22 cellular contexts compared by ENCODE assay signal in the genomic region with DNA sequence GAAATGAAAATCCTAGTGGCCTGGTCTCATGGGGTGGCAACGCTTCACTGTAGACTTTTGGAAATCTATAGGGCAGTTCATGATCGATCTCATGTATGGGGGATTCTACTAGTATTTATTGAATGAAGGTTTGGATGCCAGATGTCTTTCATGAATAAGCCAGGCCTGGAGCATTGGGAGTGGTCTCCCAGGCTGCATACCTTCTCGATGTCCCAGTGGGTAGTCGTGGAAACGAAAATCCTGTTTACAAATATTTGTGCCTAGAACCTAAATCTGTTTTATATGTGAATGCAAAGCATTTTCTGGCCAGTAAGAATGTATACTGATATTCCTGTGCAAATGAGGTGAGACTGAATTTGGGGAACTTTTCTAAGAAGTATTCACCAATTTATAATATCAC.
"Had no signal": no experiment of that assay in that cellular context is flagged by ENCODE, and none has a peak within 500 bp of the region (broad histone marks: within the 10 kb centered on the region; RNA-seq: fewer than 3 reads in every experiment).

No MANE protein-coding gene starts in this region.

- H3K4me3 Mint-ChIP-seq: activated B cell treated with CpG ODN at 0.5 μM for 24 hours; activated CD4-positive, alpha-beta T cell treated with anti-CD3 and anti-CD28 coated beads for 36 hours; activated naive CD4-positive, alpha-beta T cell treated with anti-CD3 and anti-CD28 coated beads, Interleukin-2, amount 10 ng/mL, durations not matched to agents 7 days and 5 days; dendritic cell treated with granulocyte-macrophage colony-stimulating factor and Interleukin-4, amounts not matched to agents 40 ng/mL and 50 ng/mL, for 4 days; naive B cell; neural crest cell; stimulated activated memory B cell treated with anti-CD40 and anti-IgM and Interleukin-4, amounts not matched to agents 10 μg/mL and 1 μg/mL and 100 μg/mL, for 72 hours; T-helper 1 cell treated with Interleukin-12 subunit alpha and Interleukin-12 subunit beta and Interleukin-4 antibody, amounts not matched to agents 30 μg/mL and 1 μg/mL, for 36 hours had no signal

- H3K36me3 ChIP-seq: cardiac muscle cell, stomach, suprapubic skin, tibial nerve had no signal

- H3K9me3 ChIP-seq: body of pancreas, mucosa of descending colon, stomach, suprapubic skin, tibial nerve had no signal

- H3K27me3 Mint-ChIP-seq: activated B cell treated with CpG ODN at 0.5 μM for 24 hours; activated CD4-positive, alpha-beta T cell treated with anti-CD3 and anti-CD28 coated beads for 36 hours; activated naive CD4-positive, alpha-beta T cell treated with anti-CD3 and anti-CD28 coated beads, Interleukin-2, amount 10 ng/mL, durations not matched to agents 7 days and 5 days; dendritic cell treated with granulocyte-macrophage colony-stimulating factor and Interleukin-4, amounts not matched to agents 40 ng/mL and 50 ng/mL, for 4 days; naive B cell; stimulated activated memory B cell treated with anti-CD40 and anti-IgM and Interleukin-4, amounts not matched to agents 10 μg/mL and 1 μg/mL and 100 μg/mL, for 72 hours had no signal

- H3K27ac ChIP-seq: body of pancreas, cardiac muscle cell, stomach, suprapubic skin, tibial nerve had no signal

- FAIRE-seq: small intestine had no signal

- H3K4me1 ChIP-seq: stomach, suprapubic skin, tibial nerve had no signal

- H3K4me1 Mint-ChIP-seq: activated B cell treated with CpG ODN at 0.5 μM for 24 hours; activated CD4-positive, alpha-beta T cell treated with anti-CD3 and anti-CD28 coated beads for 36 hours; activated naive CD4-positive, alpha-beta T cell treated with anti-CD3 and anti-CD28 coated beads, Interleukin-2, amount 10 ng/mL, durations not matched to agents 7 days and 5 days; neural crest cell; stimulated activated memory B cell treated with anti-CD40 and anti-IgM and Interleukin-4, amounts not matched to agents 10 μg/mL and 1 μg/mL and 100 μg/mL, for 72 hours had no signal

- H3K27me3 ChIP-seq: body of pancreas, cardiac muscle cell, stomach, suprapubic skin, tibial nerve had no signal

- DNase-seq: activated B cell treated with CpG ODN at 0.5 μM for 24 hours; activated CD4-positive, alpha-beta T cell treated with anti-CD3 and anti-CD28 coated beads for 36 hours; activated CD4-positive, alpha-beta T cell treated with anti-CD3 and anti-CD28 coated beads, Interleukin-2, amount 50 U/mL, for 48 hours; activated effector memory CD4-positive, alpha-beta T cell treated with anti-CD3 and anti-CD28 coated beads, Interleukin-2, amount 50 U/mL, for 16 hours; activated naive CD4-positive, alpha-beta T cell treated with anti-CD3 and anti-CD28 coated beads, Interleukin-2, amount 10 ng/mL, durations not matched to agents 7 days and 5 days; activated T-cell treated with anti-CD3 and anti-CD28 coated beads, Interleukin-2, amount 50 U/mL, for 48 hours; body of pancreas; effector CD4-positive, alpha-beta T cell; foreskin melanocyte; mucosa of descending colon; naive B cell; small intestine; stimulated activated CD4-positive, alpha-beta T cell treated with anti-CD3 and anti-CD28 coated beads, Interleukin-2, amount 100 ng/mL, for 24 hours; stomach; T1000 had no signal

- H3K27ac Mint-ChIP-seq: activated B cell treated with CpG ODN at 0.5 μM for 24 hours; activated CD4-positive, alpha-beta T cell treated with anti-CD3 and anti-CD28 coated beads for 36 hours; activated naive CD4-positive, alpha-beta T cell treated with anti-CD3 and anti-CD28 coated beads, Interleukin-2, amount 10 ng/mL, durations not matched to agents 7 days and 5 days; dendritic cell treated with granulocyte-macrophage colony-stimulating factor and Interleukin-4, amounts not matched to agents 40 ng/mL and 50 ng/mL, for 4 days; stimulated activated memory B cell treated with anti-CD40 and anti-IgM and Interleukin-4, amounts not matched to agents 10 μg/mL and 1 μg/mL and 100 μg/mL, for 72 hours; T-helper 1 cell treated with Interleukin-12 subunit alpha and Interleukin-12 subunit beta and Interleukin-4 antibody, amounts not matched to agents 30 μg/mL and 1 μg/mL, for 36 hours had no signal

- H3K4me3 ChIP-seq: body of pancreas, cardiac muscle cell, mucosa of descending colon, stomach, suprapubic skin, tibial nerve had no signal
